12 cellular contexts compared by ENCODE assay signal in the genomic region with DNA sequence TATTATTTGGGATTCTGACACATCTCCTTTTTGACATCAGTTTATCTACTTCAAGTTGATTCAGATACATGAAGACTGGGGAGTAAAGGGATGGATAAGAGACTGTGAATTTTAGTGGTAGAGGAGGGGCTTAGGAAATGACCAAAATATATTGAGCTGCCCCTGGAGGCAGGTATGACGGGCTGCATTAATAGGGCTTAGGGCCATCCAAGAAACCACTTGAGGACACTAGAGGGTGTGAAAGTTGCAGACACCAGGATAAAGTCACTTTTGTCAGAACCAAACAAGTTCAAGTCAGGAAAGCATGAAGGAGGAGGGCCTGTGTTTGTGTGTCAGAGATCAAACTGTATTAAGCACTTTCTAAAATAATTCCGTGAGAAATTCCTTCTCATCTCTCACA.
DNase-seq lines count a peak whose midpoint lies in the region; ATAC-seq, FAIRE-seq and TF ChIP-seq lines count a peak whose summit lies in the region.
"Had no signal": no experiment of that assay in that cellular context is flagged by ENCODE, and none has a peak within 500 bp of the region (broad histone marks: within the 10 kb centered on the region; RNA-seq: fewer than 3 reads in every experiment).

No MANE protein-coding gene starts in this region.

- no peaks in the 10 kb centered on the region for H3K36me3 ChIP-seq in GM23338 (ENCODE audit: insufficient read depth)

- no peaks in the 10 kb centered on the region for H3K79me2 ChIP-seq in GM23338 (replicated peaks; ENCODE audit: insufficient read depth)

- no peak overlapping the region for H3K27ac Mint-ChIP-seq in GM23338
- H3K27ac Mint-ChIP-seq: CD4-positive, alpha-beta memory T cell had no signal

- H3K4me1 ChIP-seq in A549 (no peaks in the 10 kb centered on the region), GM23338 (ENCODE audit: insufficient read depth) (no peaks in the 10 kb centered on the region)

- no peaks in the 10 kb centered on the region for H3K27me3 ChIP-seq in GM23338 (ENCODE audit: insufficient read depth)

- H3K27me3 Mint-ChIP-seq in GM23338 (ENCODE audit: insufficient read depth, low read depth, poor library complexity), result no peaks in the 10 kb centered on the region

- POLR2A ChIA-PET in A549 (lab: Yijun Ruan, JAX), result no interaction called here

- no peaks in the 10 kb centered on the region for H3K9me3 Mint-ChIP-seq in GM23338
- H3K9me3 Mint-ChIP-seq: CD4-positive, alpha-beta memory T cell had no signal

- H3K4me2 ChIP-seq in A549, result no peak overlapping the region
- H3K4me2 ChIP-seq in GM23338, result no peak overlapping the region

- H3K27ac ChIP-seq in A549 (no peak overlapping the region), GM23338 (ENCODE audit: low read depth) (no peak overlapping the region)

- DNase-seq in A549 (ENCODE audit: low read depth in 1 of 2, low spot score in 1 of 2), result peak in 1 of 2 experiments; percentile 50
- DNase-seq in GM23338 (ENCODE audit: low spot score), result peak; percentile 80
- no peak for DNase-seq in left ventricle myocardium superior
- no peak for DNase-seq in mesenteric fat pad (ENCODE audit: low spot score)
- DNase-seq in NOMO-1 treated with dmso at 0.1 percent for 144 hours (lab: John Stamatoyannopoulos, UW; ENCODE audit: unreplicated experiment), result no peak
- no peak for DNase-seq in GM03348 (ENCODE audit: low spot score)
- DNase-seq: activated CD4-positive, CD25-positive, alpha-beta regulatory T cell; CD4-positive, alpha-beta memory T cell; effector memory CD4-positive, alpha-beta T cell had no signal

- H3K4me3 Mint-ChIP-seq in GM23338, result no peak overlapping the region
- H3K4me3 Mint-ChIP-seq: CD4-positive, alpha-beta memory T cell had no signal

- H3K9me3 ChIP-seq in A549, result no peaks in the 10 kb centered on the region

- peak; percentile 35 to 46; a peak in 4 of 5 replicates for TF ChIP-seq RAD21 in A549 (conservative IDR thresholded peaks at IDR 0.05 in 1 of 2, IDR thresholded peaks at IDR 0.05 in 1 of 2)

- FAIRE-seq in A549 (lab: Jason Lieb, UNC) (no peak), TTC549 (lab: Jason Lieb, UNC) (peak; percentile 96)

- ATAC-seq in A549 (peak; percentile 89 to 91; a peak in 5 of 6 replicates), GM23338 (peak; percentile 99), left ventricle myocardium superior (peak; percentile 72), HG03378 (IDR thresholded peaks at IDR 0.05; ENCODE audit: unreplicated experiment) (no peak)
- ATAC-seq: left lobe of liver had no signal

- 41% methylated on average over 2 of the region's 2 CpGs for WGBS in A549 (ENCODE audit: missing lambda C conversion rate)

- intact Hi-C loops in left ventricle myocardium superior (cut with micrococcal nuclease), result no loop called here

- no peaks in the 10 kb centered on the region for H4K20me1 ChIP-seq in GM23338 (replicated peaks; ENCODE audit: insufficient read depth)

- no peaks in the 10 kb centered on the region for H3K36me3 Mint-ChIP-seq in GM23338 (ENCODE audit: low read depth)
- H3K36me3 Mint-ChIP-seq: CD4-positive, alpha-beta memory T cell had no signal

- H3K9me2 ChIP-seq in GM23338 (ENCODE audit: insufficient read depth), result no peaks in the 10 kb centered on the region

- TF ChIP-seq POLR2A in A549 (IDR thresholded peaks at IDR 0.05; ENCODE audit: low read length), result no peak

- TF ChIP-seq CTCF in A549 (IDR thresholded peaks at IDR 0.05), result peak; percentile 25
- TF ChIP-seq CTCF in GM23338 (conservative IDR thresholded peaks at IDR 0.05; ENCODE audit: low read depth in 2 of 2), result peak; percentile 61 to 71

- CTCF ChIA-PET in A549 (lab: Yijun Ruan, JAX), result interaction anchor here (1.2 kb wide), 1 partner anchor 141 kb away, joined by 3 read pairs; no protein-coding TSS in a partner anchor

- peak overlapping the region; percentile 57; the same call in 1 of the 2 replicates for H2AFZ ChIP-seq in GM23338

- H3K4me3 ChIP-seq in A549 (no peak overlapping the region), GM23338 (no peak overlapping the region)

- no peaks in the 10 kb centered on the region for H3F3A ChIP-seq in GM23338 (replicated peaks; ENCODE audit: low read depth)

- H3K4me1 Mint-ChIP-seq in GM23338, result no peaks in the 10 kb centered on the region
- H3K4me1 Mint-ChIP-seq: CD4-positive, alpha-beta memory T cell had no signal

- no peak for TF ChIP-seq EP300 in A549 (IDR thresholded peaks at IDR 0.05)

TF ChIP-seq in A549, 52 proteins besides CTCF, POLR2A, EP300 and RAD21:
- TF ChIP-seq RARB (CRISPR knock-in tag; IDR thresholded peaks at IDR 0.05) (no peak), SMC3 (IDR thresholded peaks at IDR 0.05) (peak; percentile 11; the same call in 1 of the 3 replicates)

TF ChIP-seq in GM23338, 12 proteins besides CTCF, POLR2A, EP300 and RAD21 (continues in another document):
- TF ChIP-seq, protein P1, sequence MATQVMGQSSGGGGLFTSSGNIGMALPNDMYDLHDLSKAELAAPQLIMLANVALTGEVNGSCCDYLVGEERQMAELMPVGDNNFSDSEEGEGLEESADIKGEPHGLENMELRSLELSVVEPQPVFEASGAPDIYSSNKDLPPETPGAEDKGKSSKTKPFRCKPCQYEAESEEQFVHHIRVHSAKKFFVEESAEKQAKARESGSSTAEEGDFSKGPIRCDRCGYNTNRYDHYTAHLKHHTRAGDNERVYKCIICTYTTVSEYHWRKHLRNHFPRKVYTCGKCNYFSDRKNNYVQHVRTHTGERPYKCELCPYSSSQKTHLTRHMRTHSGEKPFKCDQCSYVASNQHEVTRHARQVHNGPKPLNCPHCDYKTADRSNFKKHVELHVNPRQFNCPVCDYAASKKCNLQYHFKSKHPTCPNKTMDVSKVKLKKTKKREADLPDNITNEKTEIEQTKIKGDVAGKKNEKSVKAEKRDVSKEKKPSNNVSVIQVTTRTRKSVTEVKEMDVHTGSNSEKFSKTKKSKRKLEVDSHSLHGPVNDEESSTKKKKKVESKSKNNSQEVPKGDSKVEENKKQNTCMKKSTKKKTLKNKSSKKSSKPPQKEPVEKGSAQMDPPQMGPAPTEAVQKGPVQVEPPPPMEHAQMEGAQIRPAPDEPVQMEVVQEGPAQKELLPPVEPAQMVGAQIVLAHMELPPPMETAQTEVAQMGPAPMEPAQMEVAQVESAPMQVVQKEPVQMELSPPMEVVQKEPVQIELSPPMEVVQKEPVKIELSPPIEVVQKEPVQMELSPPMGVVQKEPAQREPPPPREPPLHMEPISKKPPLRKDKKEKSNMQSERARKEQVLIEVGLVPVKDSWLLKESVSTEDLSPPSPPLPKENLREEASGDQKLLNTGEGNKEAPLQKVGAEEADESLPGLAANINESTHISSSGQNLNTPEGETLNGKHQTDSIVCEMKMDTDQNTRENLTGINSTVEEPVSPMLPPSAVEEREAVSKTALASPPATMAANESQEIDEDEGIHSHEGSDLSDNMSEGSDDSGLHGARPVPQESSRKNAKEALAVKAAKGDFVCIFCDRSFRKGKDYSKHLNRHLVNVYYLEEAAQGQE (IDR thresholded peaks at IDR 0.05; ENCODE audit: unreplicated experiment), result no peak
- TF ChIP-seq JUNB (IDR thresholded peaks at IDR 0.05; ENCODE audit: unreplicated experiment), result no peak
- TF ChIP-seq, protein P2, sequence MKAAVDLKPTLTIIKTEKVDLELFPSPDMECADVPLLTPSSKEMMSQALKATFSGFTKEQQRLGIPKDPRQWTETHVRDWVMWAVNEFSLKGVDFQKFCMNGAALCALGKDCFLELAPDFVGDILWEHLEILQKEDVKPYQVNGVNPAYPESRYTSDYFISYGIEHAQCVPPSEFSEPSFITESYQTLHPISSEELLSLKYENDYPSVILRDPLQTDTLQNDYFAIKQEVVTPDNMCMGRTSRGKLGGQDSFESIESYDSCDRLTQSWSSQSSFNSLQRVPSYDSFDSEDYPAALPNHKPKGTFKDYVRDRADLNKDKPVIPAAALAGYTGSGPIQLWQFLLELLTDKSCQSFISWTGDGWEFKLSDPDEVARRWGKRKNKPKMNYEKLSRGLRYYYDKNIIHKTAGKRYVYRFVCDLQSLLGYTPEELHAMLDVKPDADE (IDR thresholded peaks at IDR 0.05), result no peak
- no peak for TF ChIP-seq ZNF114 (CRISPR knock-in tag; IDR thresholded peaks at IDR 0.05)
